Comparison of ENCODE assay signal across 1 cellular context in the genomic region with DNA sequence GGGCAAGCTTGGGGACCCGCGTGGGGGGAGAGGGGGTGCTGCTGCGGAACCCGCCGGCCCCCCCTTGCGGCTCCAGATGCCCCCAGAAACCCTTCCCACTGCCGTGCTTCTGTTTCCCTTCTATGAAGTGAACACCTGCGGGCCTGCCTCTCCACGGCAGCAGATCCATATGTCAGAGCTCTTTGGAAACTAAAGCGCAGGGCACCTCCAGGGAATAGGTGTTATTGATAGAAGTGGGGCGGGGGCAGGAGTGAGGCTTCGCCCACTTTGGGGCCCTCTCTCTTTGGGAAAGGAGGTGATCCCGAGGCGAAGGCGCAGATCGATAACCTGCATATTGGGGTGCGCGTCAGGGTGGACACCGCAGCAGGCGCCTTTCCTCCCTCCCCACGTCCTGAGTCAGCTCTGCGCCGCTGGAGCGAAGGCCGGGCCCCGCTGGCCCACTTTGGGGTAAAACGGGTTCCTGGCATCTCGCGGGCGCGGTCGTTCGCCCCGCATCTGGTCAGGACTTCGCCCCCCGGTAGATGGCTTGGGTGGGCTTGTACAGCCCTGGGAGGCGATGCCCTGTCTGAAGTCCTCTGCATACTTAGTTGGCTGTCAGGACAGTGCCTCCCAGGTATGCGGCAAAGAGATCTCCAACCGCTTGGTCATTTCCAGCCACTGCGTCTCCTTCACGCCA.
TF ChIP-seq lines count a peak whose summit lies in the region.

No MANE protein-coding gene starts in this region.

TF ChIP-seq in endothelial cell of umbilical vein, 7 proteins besides CTCF, POLR2A, EP300 and RAD21:
- no peak for TF ChIP-seq GATA2 (IDR thresholded peaks at IDR 0.05; ENCODE audit: insufficient read depth, insufficient read length, low read depth, low read length)
- TF ChIP-seq JUN (IDR thresholded peaks at IDR 0.05; ENCODE audit: borderline replicate concordance, insufficient read depth, insufficient read length, low read depth), result no peak
- no peak for TF ChIP-seq EZH2 (IDR thresholded peaks at IDR 0.05; ENCODE audit: borderline replicate concordance, low read depth, low read length, severe bottlenecking)
- no peak for TF ChIP-seq MYC (IDR thresholded peaks at IDR 0.05; ENCODE audit: low read depth, low read length)
- TF ChIP-seq, protein P1, sequence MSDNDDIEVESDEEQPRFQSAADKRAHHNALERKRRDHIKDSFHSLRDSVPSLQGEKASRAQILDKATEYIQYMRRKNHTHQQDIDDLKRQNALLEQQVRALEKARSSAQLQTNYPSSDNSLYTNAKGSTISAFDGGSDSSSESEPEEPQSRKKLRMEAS (IDR thresholded peaks at IDR 0.05; ENCODE audit: insufficient read depth, insufficient read length), result no peak
- TF ChIP-seq FOS (IDR thresholded peaks at IDR 0.05; ENCODE audit: borderline replicate concordance, insufficient read depth, low read length), result no peak
- no peak for TF ChIP-seq POLR2AphosphoS5 (IDR thresholded peaks at IDR 0.05; ENCODE audit: insufficient read depth, low read depth, low read length)
